ENCODE assay signal across 13 cellular contexts in genomic region chr5:68279960-68280359, GRCh38.
A peak's percentile ranks its signal among the peaks of the same experiment; 100 is the strongest.
DNase-seq lines count a peak whose midpoint lies in the region; ATAC-seq and TF ChIP-seq lines count a peak whose summit lies in the region.
"Had no signal": no experiment of that assay in that cellular context is flagged by ENCODE, and none has a peak within 500 bp of the region (broad histone marks: within the 10 kb centered on the region; RNA-seq: fewer than 3 reads in every experiment).

No MANE protein-coding gene starts in this region.

- H3K27me3 Mint-ChIP-seq in activated CD4-positive, alpha-beta memory T cell treated with anti-CD3 and anti-CD28 coated beads for 36 hours = no peaks in the 10 kb centered on the region
- no peaks in the 10 kb centered on the region for H3K27me3 Mint-ChIP-seq in effector memory CD8-positive, alpha-beta T cell

- H3K27me3 ChIP-seq in gastrocnemius medialis = no peaks in the 10 kb centered on the region
- H3K27me3 ChIP-seq: foreskin keratinocyte had no signal

- CTCF ChIA-PET in activated CD4-positive, alpha-beta memory T cell treated with anti-CD3 and anti-CD28 coated beads for 36 hours (lab: Charles Lee) = interaction anchor here (0.7 to 1.8 kb wide), 7 partner anchors 9 to 185 kb away, joined by 3 to 16 read pairs (median 7); no protein-coding TSS in a partner anchor

- POLR2A ChIA-PET in activated CD4-positive, alpha-beta memory T cell treated with anti-CD3 and anti-CD28 coated beads for 36 hours (lab: Charles Lee) = interaction anchor here (0.9 to 1.6 kb wide), 9 partner anchors 10 to 185 kb away, joined by 3 to 11 read pairs (median 4); partner anchors contain the start of gene PIK3R1

- in situ Hi-C loops in gastrocnemius medialis (cut with MboI; ENCODE audit: low sequenced_read_pairs in 4 of 4) = loop anchor here in 3 of 4 donors (10.0 to 25.0 kb wide), 4 partner anchors 432 to 685 kb away; no protein-coding TSS in a partner anchor

- peak overlapping the region; percentile 76 for H3K4me3 Mint-ChIP-seq in activated CD4-positive, alpha-beta memory T cell treated with anti-CD3 and anti-CD28 coated beads for 36 hours
- H3K4me3 Mint-ChIP-seq in effector memory CD8-positive, alpha-beta T cell = peak overlapping the region; percentile 81 to 83
- H3K4me3 Mint-ChIP-seq: nephron progenitor cell had no signal

- TF ChIP-seq POLR2A in gastrocnemius medialis (IDR thresholded peaks at IDR 0.05) = no peak

- H3K36me3 ChIP-seq in gastrocnemius medialis = peaks cover 0 to 70% of the 10 kb centered on the region in 2 donors

- no peak overlapping the region for H3K27ac ChIP-seq in gastrocnemius medialis
- H3K27ac ChIP-seq: foreskin keratinocyte, PC-9 had no signal

- peak; percentile 87 for ATAC-seq in effector memory CD8-positive, alpha-beta T cell (replicated peaks)
- ATAC-seq in GM21723 (IDR thresholded peaks at IDR 0.05; ENCODE audit: unreplicated experiment) (no peak), gastrocnemius medialis (no peak), GM19035 (IDR thresholded peaks at IDR 0.05; ENCODE audit: unreplicated experiment) (no peak)
- ATAC-seq: foreskin keratinocyte had no signal

- H3K9me3 ChIP-seq in gastrocnemius medialis = no peaks in the 10 kb centered on the region

- H3K9me3 Mint-ChIP-seq in activated CD4-positive, alpha-beta memory T cell treated with anti-CD3 and anti-CD28 coated beads for 36 hours = no peaks in the 10 kb centered on the region
- no peaks in the 10 kb centered on the region for H3K9me3 Mint-ChIP-seq in effector memory CD8-positive, alpha-beta T cell
- H3K9me3 Mint-ChIP-seq: nephron progenitor cell had no signal

- peaks cover 0 to 5% of the 10 kb centered on the region in 2 donors for H3K4me1 ChIP-seq in gastrocnemius medialis

- DNase-seq in stimulated activated CD4-positive, alpha-beta T cell treated with anti-CD3 and anti-CD28 coated beads, Interleukin-1b, Interleukin-23, amount 100 ng/mL, for 48 hours = peak; percentile 47
- no peak for DNase-seq in stimulated activated CD4-positive, alpha-beta T cell treated with anti-CD3 and anti-CD28 coated beads, Interleukin-2, amount 100 ng/mL, for 48 hours
- DNase-seq in activated CD4-positive, alpha-beta memory T cell treated with anti-CD3 and anti-CD28 coated beads for 36 hours = peak; percentile 60
- peak; percentile 48 to 52 (median 51) for DNase-seq in effector memory CD8-positive, alpha-beta T cell
- DNase-seq in gastrocnemius medialis = no peak
- DNase-seq in SIG-M5 treated with dmso at 0.1 percent for 504 hours (lab: John Stamatoyannopoulos, UW; ENCODE audit: unreplicated experiment) = no peak
- DNase-seq: foreskin keratinocyte, NCI-H226, nephron progenitor cell, PC-9, T-helper 9 cell had no signal

- TF ChIP-seq CTCF in gastrocnemius medialis (IDR thresholded peaks at IDR 0.05 in 4 of 5, conservative IDR thresholded peaks at IDR 0.05 in 1 of 5) = no peak

- peak overlapping the region; percentile 99 for H3K27ac Mint-ChIP-seq in activated CD4-positive, alpha-beta memory T cell treated with anti-CD3 and anti-CD28 coated beads for 36 hours
- H3K27ac Mint-ChIP-seq in effector memory CD8-positive, alpha-beta T cell = peak overlapping the region; percentile 83 to 93
- H3K27ac Mint-ChIP-seq: nephron progenitor cell had no signal

- H3K36me3 Mint-ChIP-seq in activated CD4-positive, alpha-beta memory T cell treated with anti-CD3 and anti-CD28 coated beads for 36 hours = peaks cover 65% of the 10 kb centered on the region
- H3K36me3 Mint-ChIP-seq in effector memory CD8-positive, alpha-beta T cell (ENCODE audit: insufficient read depth) = peaks cover 69% of the 10 kb centered on the region

- H3K4me3 ChIP-seq in gastrocnemius medialis = no peak overlapping the region
- H3K4me3 ChIP-seq: PC-9 had no signal

- H3K4me1 Mint-ChIP-seq in activated CD4-positive, alpha-beta memory T cell treated with anti-CD3 and anti-CD28 coated beads for 36 hours (ENCODE audit: low read depth) = peaks cover 94% of the 10 kb centered on the region
- H3K4me1 Mint-ChIP-seq in effector memory CD8-positive, alpha-beta T cell (ENCODE audit: low read depth in 2 of 2) = peaks cover 53 to 72% of the 10 kb centered on the region in 2 donors

- intact Hi-C loops in activated CD4-positive, alpha-beta memory T cell treated with anti-CD3 and anti-CD28 coated beads for 36 hours (cut with micrococcal nuclease) = loop anchor here (1.0 to 10.0 kb wide), 9 partner anchors 10 to 1275 kb away; partner anchors contain the start of gene PIK3R1
- intact Hi-C loops in gastrocnemius medialis (cut with DNase I; ENCODE audit: low total_unique reads) = no loop called here

Comparison
In these comparisons a context has a peak if more than half of its experiments do, and no peak if none do; other contexts are left out.
1. DNase-seq: peak in stimulated activated CD4-positive, alpha-beta T cell treated with anti-CD3 and anti-CD28 coated beads, Interleukin-1b, Interleukin-23, amount 100 ng/mL, for 48 hours (single experiment), activated CD4-positive, alpha-beta memory T cell treated with anti-CD3 and anti-CD28 coated beads for 36 hours (single experiment) and effector memory CD8-positive, alpha-beta T cell (3 of 3); none in stimulated activated CD4-positive, alpha-beta T cell treated with anti-CD3 and anti-CD28 coated beads, Interleukin-2, amount 100 ng/mL, for 48 hours (0 of 2), gastrocnemius medialis (0 of 2) and SIG-M5 treated with dmso at 0.1 percent for 504 hours (single experiment).